Comparison of ENCODE assay signal across 8 cellular contexts in genomic region chr7:44073664-44074348, GRCh38. TPM values are rescaled to one million over a fixed set of nuclear protein-coding genes. Genes with fewer than 3 reads are reported as not detected.
DNase-seq lines count a peak whose midpoint lies in the region; ATAC-seq lines count a peak whose summit lies in the region.

No MANE protein-coding gene starts in this region.

- H3K4me1 Mint-ChIP-seq in IgD-negative memory B cell: peaks cover 30 to 33% (median 31%) of the 10 kb centered on the region in 3 donors

- peak overlapping the region; percentile 85 to 97 (median 96) for H3K27ac Mint-ChIP-seq in IgD-negative memory B cell

- H3K4me3 Mint-ChIP-seq in IgD-negative memory B cell: peak overlapping the region; percentile 37 to 75 (median 62)

- H3K9me3 Mint-ChIP-seq in IgD-negative memory B cell: no peaks in the 10 kb centered on the region

- peaks cover 9% of the 10 kb centered on the region for H3K36me3 Mint-ChIP-seq in IgD-negative memory B cell

- ATAC-seq in activated CD4-positive, CD25-positive, alpha-beta regulatory T cell treated with anti-CD3 and anti-CD28 coated beads, Interleukin-2, amount 50 U/mL, for 24 hours: peak; percentile 86
- ATAC-seq in GM21526 (IDR thresholded peaks at IDR 0.05; ENCODE audit: low FRiP score, unreplicated experiment): no peak

- no peak for DNase-seq in activated CD4-positive, CD25-positive, alpha-beta regulatory T cell treated with anti-CD3 and anti-CD28 coated beads, Interleukin-2, amount 50 U/mL, for 72 hours
- peak; percentile 63 for DNase-seq in activated gamma-delta T cell treated with Interleukin-2 at 50 U/mL for 16 hours
- peak; percentile 69 to 70 for DNase-seq in hippocampal formation (lab: John Stamatoyannopoulos, UW)
- peak; percentile 32 for DNase-seq in stimulated activated CD8-positive, alpha-beta memory T cell treated with anti-CD3 and anti-CD28 coated beads, Interleukin-12 subunit alpha, Interleukin-12 subunit beta, amount 100 ng/mL, for 1 hour (ENCODE audit: low read depth)
- no peak for DNase-seq in epidermal melanocyte (ENCODE audit: insufficient read length, low spot score)

- H3K27me3 Mint-ChIP-seq in IgD-negative memory B cell: no peaks in the 10 kb centered on the region

RNA-seq across cellular contexts. Expression of gene PGAM2, which starts 8.4 kb away (rescaled TPM):
- not detected for polyA plus RNA-seq in IgD-negative memory B cell

RNA-seq across cellular contexts. Expression of gene POLM, which starts 8.5 kb away (rescaled TPM):
- polyA plus RNA-seq in IgD-negative memory B cell: 42.0 TPM

RNA-seq across cellular contexts. Expression of gene DBNL, which starts 29.3 kb away (rescaled TPM):
- 384 TPM for polyA plus RNA-seq in IgD-negative memory B cell

RNA-seq across cellular contexts. Expression of gene AEBP1, which starts 30.3 kb away (rescaled TPM):
- polyA plus RNA-seq in IgD-negative memory B cell: 3.7 TPM

RNA-seq across cellular contexts. Expression of gene POLD2, which starts 49.5 kb away (rescaled TPM):
- polyA plus RNA-seq in IgD-negative memory B cell: 88.5 TPM

Comparison
In these comparisons a context has a peak if more than half of its experiments do, and no peak if none do; other contexts are left out.
1. DNase-seq: peak in activated gamma-delta T cell treated with Interleukin-2 at 50 U/mL for 16 hours (single experiment), hippocampal formation (2 of 2) and stimulated activated CD8-positive, alpha-beta memory T cell treated with anti-CD3 and anti-CD28 coated beads, Interleukin-12 subunit alpha, Interleukin-12 subunit beta, amount 100 ng/mL, for 1 hour (single experiment); none in activated CD4-positive, CD25-positive, alpha-beta regulatory T cell treated with anti-CD3 and anti-CD28 coated beads, Interleukin-2, amount 50 U/mL, for 72 hours (single experiment) and epidermal melanocyte (single experiment).